ENCODE assay signal across 15 cellular contexts in genomic region chr3:65665922-65666321, GRCh38.
"Had no signal": no experiment of that assay in that cellular context is flagged by ENCODE, and none has a peak within 500 bp of the region (broad histone marks: within the 10 kb centered on the region; RNA-seq: fewer than 3 reads in every experiment).

No MANE protein-coding gene starts in this region.

- H3K36me3 Mint-ChIP-seq: naive thymus-derived CD4-positive, alpha-beta T cell had no signal

- FAIRE-seq: colon, small intestine had no signal

- H3K9me3 ChIP-seq: esophagus squamous epithelium, ovary, suprapubic skin, thyroid gland, upper lobe of left lung, uterus had no signal

- H3K4me3 ChIP-seq: esophagus squamous epithelium, ovary, suprapubic skin, thyroid gland, upper lobe of left lung, uterus had no signal

- H3K4me3 Mint-ChIP-seq: dendritic cell treated with granulocyte-macrophage colony-stimulating factor and Interleukin-4, amounts not matched to agents 40 ng/mL and 50 ng/mL, for 4 days; effector memory CD8-positive, alpha-beta T cell; naive thymus-derived CD4-positive, alpha-beta T cell had no signal

- H3K36me3 ChIP-seq: esophagus squamous epithelium, ovary, suprapubic skin, thyroid gland, upper lobe of left lung, uterus had no signal

- H3K27ac ChIP-seq: esophagus squamous epithelium, ovary, suprapubic skin, thyroid gland, upper lobe of left lung, uterus had no signal

- ATAC-seq: effector memory CD8-positive, alpha-beta T cell; naive thymus-derived CD4-positive, alpha-beta T cell; right cardiac atrium had no signal

- H3K27ac Mint-ChIP-seq: dendritic cell treated with granulocyte-macrophage colony-stimulating factor and Interleukin-4, amounts not matched to agents 40 ng/mL and 50 ng/mL, for 4 days; effector memory CD8-positive, alpha-beta T cell; naive thymus-derived CD4-positive, alpha-beta T cell had no signal

- H3K9me3 Mint-ChIP-seq: dendritic cell treated with granulocyte-macrophage colony-stimulating factor and Interleukin-4, amounts not matched to agents 40 ng/mL and 50 ng/mL, for 4 days had no signal

- H3K4me1 Mint-ChIP-seq: naive thymus-derived CD4-positive, alpha-beta T cell had no signal

- H3K27me3 Mint-ChIP-seq: dendritic cell treated with granulocyte-macrophage colony-stimulating factor and Interleukin-4, amounts not matched to agents 40 ng/mL and 50 ng/mL, for 4 days; effector memory CD8-positive, alpha-beta T cell; naive thymus-derived CD4-positive, alpha-beta T cell had no signal

- H3K27me3 ChIP-seq: esophagus squamous epithelium, ovary, suprapubic skin, thyroid gland, upper lobe of left lung, uterus had no signal

- H3K4me1 ChIP-seq: esophagus squamous epithelium, thyroid gland, upper lobe of left lung, uterus had no signal

- DNase-seq: effector memory CD8-positive, alpha-beta T cell; esophagus squamous epithelium; naive thymus-derived CD4-positive, alpha-beta T cell; ovary; right cardiac atrium; small intestine; stimulated activated CD4-positive, alpha-beta T cell treated with anti-CD3 and anti-CD28 coated beads, Interleukin-12 subunit alpha, Interleukin-12 subunit beta, amount 100 ng/mL, for 4 hours; stimulated activated CD4-positive, alpha-beta T cell treated with anti-CD3 and anti-CD28 coated beads, Interleukin-2, amount 100 ng/mL, for 48 hours; stimulated activated naive CD4-positive, alpha-beta T cell treated with Interleukin-2 at 50 U/mL for 16 hours; thyroid gland; upper lobe of left lung; uterus had no signal
